ENCODE assay signal across 18 cellular contexts in the genomic region with DNA sequence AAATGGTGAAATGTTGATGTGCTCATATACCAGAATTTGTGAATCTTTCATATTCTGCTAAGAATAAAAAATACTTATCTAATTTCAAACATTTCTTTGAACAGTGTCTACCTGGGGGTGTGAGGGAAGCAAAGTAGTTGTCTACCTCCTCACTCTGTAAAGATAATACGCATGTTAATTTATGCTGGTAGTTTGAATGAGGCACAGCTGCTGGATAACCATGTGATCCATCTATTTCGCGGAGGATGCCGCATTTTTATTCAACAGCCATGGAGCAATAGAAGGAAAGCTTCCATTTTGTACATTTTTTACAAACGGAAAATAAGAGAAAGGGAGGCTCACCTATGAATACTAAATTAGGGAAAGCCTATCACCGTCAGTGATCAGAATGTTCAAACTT.
"Had no signal": no experiment of that assay in that cellular context is flagged by ENCODE, and none has a peak within 500 bp of the region (broad histone marks: within the 10 kb centered on the region; RNA-seq: fewer than 3 reads in every experiment).

No MANE protein-coding gene starts in this region.

- H3K27ac Mint-ChIP-seq: mesothelial cell of epicardium, naive B cell had no signal

- H3K27me3 Mint-ChIP-seq: naive B cell had no signal

- H3K4me3 Mint-ChIP-seq: mesothelial cell of epicardium, naive B cell had no signal

- H3K36me3 Mint-ChIP-seq: mesothelial cell of epicardium, naive B cell had no signal

- ATAC-seq: foreskin keratinocyte, gastroesophageal sphincter, heart right ventricle, left lung, left ventricle myocardium superior, lower lobe of right lung, mucosa of descending colon had no signal

- DNase-seq: dermis blood vessel endothelial cell; dorsolateral prefrontal cortex; effector CD4-positive, alpha-beta T cell; effector memory CD4-positive, alpha-beta T cell; foreskin keratinocyte; heart right ventricle; hippocampal formation; left cardiac atrium; left lung; left ventricle myocardium superior; lower lobe of right lung; mesenchymal stem cell; mucosa of descending colon; naive B cell had no signal

- H3K27ac ChIP-seq: coronary artery, esophagus muscularis mucosa, foreskin keratinocyte, gastroesophageal sphincter, heart right ventricle, left lung, lower lobe of right lung had no signal

- H3K4me1 Mint-ChIP-seq: mesothelial cell of epicardium, naive B cell had no signal

- H3K9me3 Mint-ChIP-seq: mesothelial cell of epicardium had no signal
